Comparison of ENCODE assay signal across 12 cellular contexts in genomic region chr18:58222439-58223125, GRCh38.
DNase-seq lines count a peak whose midpoint lies in the region; ATAC-seq and TF ChIP-seq lines count a peak whose summit lies in the region.
"Had no signal": no experiment of that assay in that cellular context is flagged by ENCODE, and none has a peak within 500 bp of the region (broad histone marks: within the 10 kb centered on the region; RNA-seq: fewer than 3 reads in every experiment).

No MANE protein-coding gene starts in this region.

- no peak for ATAC-seq in HG03095 (IDR thresholded peaks at IDR 0.05; ENCODE audit: unreplicated experiment)
- no peak for ATAC-seq in left ventricle myocardium superior
- ATAC-seq in GM19463 (IDR thresholded peaks at IDR 0.05; ENCODE audit: unreplicated experiment): no peak
- ATAC-seq in HG03159 (IDR thresholded peaks at IDR 0.05; ENCODE audit: unreplicated experiment): no peak
- ATAC-seq: sciatic nerve had no signal

- H3K27me3 ChIP-seq in GM06990 (replicated peaks; ENCODE audit: control insufficient read depth, insufficient read depth, low read length): no peaks in the 10 kb centered on the region

- TF ChIP-seq CTCF in GM06990 (IDR thresholded peaks at IDR 0.05; ENCODE audit: insufficient read depth, low read length, poor library complexity, severe bottlenecking): no peak
- no peak for TF ChIP-seq CTCF in fibroblast of mammary gland (conservative IDR thresholded peaks at IDR 0.05; ENCODE audit: control insufficient read depth, insufficient read depth, low read depth, low read length)

- intact Hi-C loops in left ventricle myocardium superior (cut with micrococcal nuclease): no loop called here

- H3K36me3 ChIP-seq in GM06990 (ENCODE audit: control insufficient read depth, insufficient read depth, low read length): no peaks in the 10 kb centered on the region

- DNase-seq in GM06990 (ENCODE audit: extremely low read depth, insufficient read length): no peak
- peak; percentile 28 for DNase-seq in SW480 (ENCODE audit: low spot score)
- peak; percentile 80 for DNase-seq in fibroblast of mammary gland (ENCODE audit: low read depth)
- peak; percentile 79 for DNase-seq in renal cortical epithelial cell (ENCODE audit: low read depth)
- DNase-seq in left ventricle myocardium superior: no peak
- DNase-seq: activated T-cell treated with anti-CD3 and anti-CD28 coated beads for 4 hours, NCI-H345 had no signal

- H3K4me3 ChIP-seq in GM06990 (replicated peaks; ENCODE audit: low read depth, low read length): peak overlapping the region; percentile 56
- H3K4me3 ChIP-seq in fibroblast of mammary gland (ENCODE audit: control insufficient read depth, low read depth, low read length): no peak overlapping the region
- H3K4me3 ChIP-seq: coronary artery had no signal

Comparison
In these comparisons a context has a peak if more than half of its experiments do, and no peak if none do; other contexts are left out.
1. DNase-seq: peak in SW480 (single experiment), fibroblast of mammary gland (single experiment) and renal cortical epithelial cell (single experiment); none in GM06990 (single experiment) and left ventricle myocardium superior (single experiment).